ENCODE assay signal across 26 cellular contexts in the genomic region with DNA sequence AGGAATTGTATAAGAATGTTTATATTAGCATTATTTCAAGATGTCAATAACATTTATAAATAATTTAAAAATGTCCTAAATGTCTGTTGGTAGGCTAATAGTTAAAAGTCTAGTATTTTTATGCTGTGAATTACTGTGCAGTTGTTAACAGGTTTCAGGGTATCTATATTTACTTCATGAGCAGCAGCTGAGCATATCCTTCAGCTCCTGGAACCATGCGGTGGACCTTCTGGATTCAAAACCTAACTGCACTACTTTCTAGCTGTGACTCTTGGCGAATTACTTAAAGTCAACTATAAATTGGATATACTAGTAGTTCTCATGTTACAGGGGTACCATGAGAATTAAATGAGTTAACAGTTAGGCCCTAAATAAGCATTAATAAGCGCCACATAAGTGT. TPM values are rescaled to one million over a fixed set of nuclear protein-coding genes. Genes with fewer than 3 reads are reported as not detected.
DNase-seq lines count a peak whose midpoint lies in the region; ATAC-seq, FAIRE-seq and TF ChIP-seq lines count a peak whose summit lies in the region.
"Had no signal": no experiment of that assay in that cellular context is flagged by ENCODE, and none has a peak within 500 bp of the region (broad histone marks: within the 10 kb centered on the region; RNA-seq: fewer than 3 reads in every experiment).

No MANE protein-coding gene starts in this region.

- intact Hi-C loops in gastrocnemius medialis (cut with DNase I; ENCODE audit: low total_unique reads): loop anchor here (5.0 kb wide), 1 partner anchor 209 kb away; no protein-coding TSS in a partner anchor

- peaks cover 55% of the 10 kb centered on the region for H4K20me1 ChIP-seq in Loucy (ENCODE audit: insufficient read depth, low read length, poor library complexity, severe bottlenecking)

- H3K36me3 ChIP-seq in Loucy (ENCODE audit: insufficient read depth, low read length) (no peaks in the 10 kb centered on the region), gastrocnemius medialis (no peaks in the 10 kb centered on the region)
- H3K36me3 ChIP-seq: BE2C had no signal

- H3K9ac ChIP-seq in Loucy (ENCODE audit: low read depth, low read length, poor library complexity, severe bottlenecking): peak overlapping the region; percentile 95

- peaks cover 49% of the 10 kb centered on the region for H3K4me1 ChIP-seq in Loucy (ENCODE audit: insufficient read depth, low read length, poor library complexity, severe bottlenecking)
- H3K4me1 ChIP-seq in gastrocnemius medialis: peaks cover 17 to 38% of the 10 kb centered on the region in 2 donors
- H3K4me1 ChIP-seq: BE2C had no signal

- H3K9me2 ChIP-seq in Loucy (replicated peaks; ENCODE audit: low read depth, low read length): no peaks in the 10 kb centered on the region

- no peak overlapping the region for H2AFZ ChIP-seq in Loucy (ENCODE audit: low read length)

- H3K4me3 ChIP-seq in Loucy (ENCODE audit: low read length, poor library complexity, severe bottlenecking): peak overlapping the region; percentile 76
- peak overlapping the region in 3 of 4 donors; percentile 17 to 97 (median 89) for H3K4me3 ChIP-seq in gastrocnemius medialis
- H3K4me3 ChIP-seq: SJSA1 had no signal

- H3K27ac ChIP-seq in gastrocnemius medialis: peak overlapping the region; percentile 67 to 98 (median 97)
- H3K27ac ChIP-seq: SJSA1 had no signal

- in situ Hi-C loops in gastrocnemius medialis (cut with MboI; ENCODE audit: low sequenced_read_pairs in 4 of 4): loop anchor here in 1 of 4 donors (10.0 kb wide), 1 partner anchor 84 kb away; a partner anchor contains a TSS

- H3K27me3 ChIP-seq in Loucy (ENCODE audit: insufficient read depth, low read length, poor library complexity, severe bottlenecking) (no peaks in the 10 kb centered on the region), gastrocnemius medialis (no peaks in the 10 kb centered on the region)
- H3K27me3 ChIP-seq: BE2C, SJSA1 had no signal

- no peak for TF ChIP-seq CTCF in Loucy (conservative IDR thresholded peaks at IDR 0.05; ENCODE audit: low read length)
- no peak for TF ChIP-seq CTCF in gastrocnemius medialis (IDR thresholded peaks at IDR 0.05 in 4 of 5, conservative IDR thresholded peaks at IDR 0.05 in 1 of 5)

- no peak for TF ChIP-seq POLR2A in gastrocnemius medialis (IDR thresholded peaks at IDR 0.05)

- H3K9me3 ChIP-seq in Loucy (ENCODE audit: insufficient read depth, low read depth, low read length) (no peaks in the 10 kb centered on the region), gastrocnemius medialis (no peaks in the 10 kb centered on the region)
- H3K9me3 ChIP-seq: BE2C, SJSA1 had no signal

- peak overlapping the region; percentile 99 for H3K4me2 ChIP-seq in Loucy (ENCODE audit: low read depth, low read length, poor library complexity, severe bottlenecking)

- peaks cover 87% of the 10 kb centered on the region for H3K79me2 ChIP-seq in Loucy (ENCODE audit: insufficient read depth, low read length)

- peak; percentile 28 to 43 for ATAC-seq in gastrocnemius medialis
- no peak for ATAC-seq in HG02678 (IDR thresholded peaks at IDR 0.05; ENCODE audit: unreplicated experiment)

- H3F3A ChIP-seq in Loucy (ENCODE audit: low read depth): peaks cover 6% of the 10 kb centered on the region; the same call in 1 of the 2 replicates

- peak; percentile 19 for FAIRE-seq in TTC549 (lab: Jason Lieb, UNC)
- FAIRE-seq: D721Med, GM18507, H54 had no signal

- DNase-seq in NCI-H82 (lab: John Stamatoyannopoulos, UW): peak; percentile 48
- no peak for DNase-seq in NCI-H82 treated with DMSO at 0.1 percent for 48 hours (lab: John Stamatoyannopoulos, UW; ENCODE audit: unreplicated experiment)
- peak; percentile 30 to 40 for DNase-seq in gastrocnemius medialis
- DNase-seq in NCI-H748 treated with DMSO at 0.1 percent for 48 hours (lab: John Stamatoyannopoulos, UW): no peak
- no peak for DNase-seq in COR-L47 (lab: John Stamatoyannopoulos, UW)
- DNase-seq: 8988T, ACHN, BE2C, DMS79, Kasumi-1, MV-4-11, NCI-H1105, NCI-H1436 treated with DMSO at 0.1 percent for 48 hours, NCI-H1930, NCI-H2227 treated with DMSO at 0.1 percent for 48 hours, NCI-H526 treated with DMSO at 0.1 percent for 48 hours, Right ventricle myocardium superior, RPMI8226, T-helper 1 cell had no signal

RNA-seq across cellular contexts. Expression of a gene that starts 3.7 kb away (rescaled TPM):
- 100 to 1,000 TPM in 3 of 4 donors, 10 to 100 TPM in 1; 83.7 to 197 (median 157) TPM for total RNA-seq in gastrocnemius medialis

Comparison
In these comparisons a context has a peak if more than half of its experiments do, and no peak if none do; other contexts are left out.
1. DNase-seq: peak in NCI-H82 (single experiment) and gastrocnemius medialis (2 of 2); none in NCI-H82 treated with DMSO at 0.1 percent for 48 hours (single experiment), NCI-H748 treated with DMSO at 0.1 percent for 48 hours (single experiment) and COR-L47 (single experiment).